In the genomic region with DNA sequence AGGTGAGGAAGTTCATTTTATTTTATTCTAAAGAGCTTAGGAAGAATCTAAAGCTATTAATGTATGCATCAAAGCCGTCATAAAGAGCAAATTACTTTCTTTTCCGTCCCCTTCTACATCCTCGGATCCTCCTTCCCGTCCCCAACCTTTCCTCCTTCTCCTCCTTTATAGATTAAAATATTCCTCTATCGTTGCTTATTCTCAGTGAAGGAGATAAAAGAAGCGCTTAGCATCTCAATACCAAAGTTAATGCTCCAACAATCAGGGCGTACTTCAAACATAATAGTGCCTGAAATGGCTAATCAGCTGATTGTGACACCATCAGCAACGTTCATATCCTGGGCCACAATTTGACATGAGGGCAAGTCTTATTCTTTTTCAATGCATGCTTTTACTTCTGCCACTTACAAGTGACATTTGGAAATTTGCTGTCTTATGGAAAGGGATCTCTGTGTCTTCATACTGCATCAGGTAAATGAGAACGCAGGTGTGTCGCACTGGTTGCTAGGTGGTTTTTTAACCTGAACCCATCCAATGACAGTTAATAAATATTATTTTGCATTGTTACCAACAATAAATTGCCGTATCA, we compare ENCODE assay signal across 13 cellular contexts. TPM values are rescaled to one million over a fixed set of nuclear protein-coding genes. Genes with fewer than 3 reads are reported as not detected.
A peak's percentile ranks its signal among the peaks of the same experiment; 100 is the strongest.
DNase-seq lines count a peak whose midpoint lies in the region; ATAC-seq and TF ChIP-seq lines count a peak whose summit lies in the region.
"Had no signal": no experiment of that assay in that cellular context is flagged by ENCODE, and none has a peak within 500 bp of the region (broad histone marks: within the 10 kb centered on the region; RNA-seq: fewer than 3 reads in every experiment).

No MANE protein-coding gene starts in this region.

- H3K27ac ChIP-seq in esophagus muscularis mucosa (replicated peaks in 1 of 4) (no peak overlapping the region), parathyroid adenoma (no peak overlapping the region)

- 16% methylated on average over 11 of the region's 11 CpGs for WGBS in esophagus muscularis mucosa

- TF ChIP-seq EP300 in esophagus muscularis mucosa (IDR thresholded peaks at IDR 0.05) = no peak

- H3K79me2 ChIP-seq in parathyroid adenoma = no peaks in the 10 kb centered on the region

- H3K4me3 ChIP-seq in GM08714 (ENCODE audit: low read length) = peak overlapping the region; percentile 48; the same call in 1 of the 2 replicates
- H3K4me3 ChIP-seq in esophagus muscularis mucosa = peak overlapping the region; percentile 42 to 57 (median 46)
- peak overlapping the region; percentile 2 for H3K4me3 ChIP-seq in parathyroid adenoma (ENCODE audit: low read depth, low read length)
- H3K4me3 ChIP-seq: MG63 had no signal

- ATAC-seq in GM18519 (IDR thresholded peaks at IDR 0.05; ENCODE audit: low FRiP score, unreplicated experiment) (no peak), HG03520 (IDR thresholded peaks at IDR 0.05; ENCODE audit: unreplicated experiment) (no peak)
- ATAC-seq: CD8-positive, alpha-beta T cell had no signal

- H3K9me3 ChIP-seq in esophagus muscularis mucosa = no peaks in the 10 kb centered on the region
- no peaks in the 10 kb centered on the region for H3K9me3 ChIP-seq in parathyroid adenoma (ENCODE audit: control insufficient read depth, low read length)
- H3K9me3 ChIP-seq: MG63 had no signal

- no peak for TF ChIP-seq POLR2A in esophagus muscularis mucosa (IDR thresholded peaks at IDR 0.05; ENCODE audit: low read depth)

- no peak overlapping the region for H3K9ac ChIP-seq in parathyroid adenoma

- intact Hi-C loops in esophagus muscularis mucosa (cut with DNase I) = loop anchor here (2.0 kb wide), 1 partner anchor 254 kb away; no protein-coding TSS in a partner anchor

- no peak overlapping the region for H2AFZ ChIP-seq in parathyroid adenoma

- H3K27me3 ChIP-seq in esophagus muscularis mucosa (peaks cover 0 to 58% (median 20%) of the 10 kb centered on the region in 4 donors), parathyroid adenoma (ENCODE audit: control insufficient read depth, insufficient read depth, low read length) (no peaks in the 10 kb centered on the region)

- peak overlapping the region; percentile 28 for H3K4me2 ChIP-seq in parathyroid adenoma (ENCODE audit: low read length)

- TF ChIP-seq CTCF in esophagus muscularis mucosa (IDR thresholded peaks at IDR 0.05) = no peak
- TF ChIP-seq CTCF in parathyroid adenoma (IDR thresholded peaks at IDR 0.05) = no peak

- H3K36me3 ChIP-seq in esophagus muscularis mucosa (no peaks in the 10 kb centered on the region), parathyroid adenoma (ENCODE audit: control insufficient read depth, insufficient read depth, low read length) (no peaks in the 10 kb centered on the region)
- H3K36me3 ChIP-seq: MG63 had no signal

- peaks cover 20 to 24% (median 23%) of the 10 kb centered on the region in 4 donors for H3K4me1 ChIP-seq in esophagus muscularis mucosa
- no peaks in the 10 kb centered on the region for H3K4me1 ChIP-seq in parathyroid adenoma

- DNase-seq in NCI-H1105 treated with DMSO at 0.1 percent for 48 hours (lab: John Stamatoyannopoulos, UW) = peak; percentile 38
- DNase-seq in esophagus muscularis mucosa (ENCODE audit: extremely low spot score) = no peak
- no peak for DNase-seq in NK-92 (lab: John Stamatoyannopoulos, UW; ENCODE audit: unreplicated experiment)
- DNase-seq in NCI-H2171 (lab: John Stamatoyannopoulos, UW) = no peak
- DNase-seq: MG63, T1000 had no signal

RNA-seq across cellular contexts. Expression of a gene that starts 1.0 kb away (rescaled TPM):
- total RNA-seq in esophagus muscularis mucosa = 1 to 10 TPM in 1 of 4 donors, under 1 TPM in 2, not detected in 1; 0.42 to 1.1 (median 0.50) TPM
- total RNA-seq: CD8-positive, alpha-beta T cell; mammary epithelial cell; pulmonary artery endothelial cell had no signal
